ENCODE assay signal across 11 cellular contexts in the genomic region with DNA sequence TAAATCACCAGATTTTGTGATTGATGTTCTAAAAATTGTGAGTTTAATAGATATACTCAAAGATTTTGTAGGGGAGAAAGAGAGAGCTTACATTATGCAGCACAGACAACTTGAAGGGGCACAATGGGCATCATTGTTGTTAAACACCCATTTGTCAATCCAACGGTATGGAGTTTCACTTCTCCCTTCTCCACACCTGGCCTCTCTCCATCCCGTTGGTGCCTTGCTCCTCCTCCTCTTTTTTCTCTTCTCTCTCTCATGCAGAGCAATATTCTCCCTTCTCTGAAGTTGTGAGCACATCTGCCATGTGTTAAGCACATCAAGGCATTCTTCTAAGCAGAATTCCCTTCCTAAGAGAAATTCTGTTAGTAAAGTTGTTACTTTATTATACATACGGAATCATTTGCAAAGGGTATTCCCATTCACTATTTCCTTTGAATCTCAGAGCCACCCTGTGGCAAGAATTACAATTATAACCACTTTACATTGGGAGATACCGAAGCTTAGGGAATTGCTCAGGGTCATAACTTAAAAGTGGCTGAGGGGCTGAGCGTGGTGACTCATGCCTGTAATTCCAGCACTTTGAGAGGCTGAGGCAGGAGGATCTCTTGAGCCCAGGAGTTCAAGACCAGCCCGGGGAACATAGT. TPM values are rescaled to one million over a fixed set of nuclear protein-coding genes. Genes with fewer than 3 reads are reported as not detected.
DNase-seq lines count a peak whose midpoint lies in the region; ATAC-seq, FAIRE-seq and TF ChIP-seq lines count a peak whose summit lies in the region.
"Had no signal": no experiment of that assay in that cellular context is flagged by ENCODE, and none has a peak within 500 bp of the region (broad histone marks: within the 10 kb centered on the region; RNA-seq: fewer than 3 reads in every experiment).

No MANE protein-coding gene starts in this region.

- H3K4me1 Mint-ChIP-seq in GM23338, result peaks cover 27% of the 10 kb centered on the region
- H3K4me1 Mint-ChIP-seq in activated T-helper 2 cell treated with anti-CD3 and anti-CD28 coated beads, Interferon-gamma antibody, Interleukin-2, Interleukin-4, amounts not matched to agents 10 μg/mL and 5 μg/mL and 100 μg/mL, durations not matched to agents 14 hours and 24 hours and 36 hours (ENCODE audit: low read depth), result peaks cover 7% of the 10 kb centered on the region

- no peaks in the 10 kb centered on the region for H3K36me3 ChIP-seq in GM23338 (ENCODE audit: insufficient read depth)
- H3K36me3 ChIP-seq in fibroblast of lung (ENCODE audit: control insufficient read depth, insufficient read depth, low read length), result no peaks in the 10 kb centered on the region
- H3K36me3 ChIP-seq in tibial artery, result no peaks in the 10 kb centered on the region
- no peaks in the 10 kb centered on the region for H3K36me3 ChIP-seq in HAP-1 (replicated peaks)

- H3K4me3 Mint-ChIP-seq in GM23338, result no peak overlapping the region
- H3K4me3 Mint-ChIP-seq in activated T-helper 2 cell treated with anti-CD3 and anti-CD28 coated beads, Interferon-gamma antibody, Interleukin-2, Interleukin-4, amounts not matched to agents 10 μg/mL and 5 μg/mL and 100 μg/mL, durations not matched to agents 14 hours and 24 hours and 36 hours (ENCODE audit: low read depth), result no peak overlapping the region
- H3K4me3 Mint-ChIP-seq: B cell had no signal

- H3K9me3 ChIP-seq in A549 (no peaks in the 10 kb centered on the region), fibroblast of lung (ENCODE audit: control insufficient read depth, insufficient read depth, low read depth, low read length) (no peaks in the 10 kb centered on the region), tibial artery (no peaks in the 10 kb centered on the region), HAP-1 (no peaks in the 10 kb centered on the region)

- 0 out of 2 replicates have a peak, but pooled peaks cover 3% of the 10 kb centered on the region for H3F3A ChIP-seq in GM23338 (replicated peaks; ENCODE audit: low read depth)

- no peak overlapping the region for H3K9ac ChIP-seq in fibroblast of lung (ENCODE audit: insufficient read depth, low read length)

- WGBS in A549 (ENCODE audit: missing lambda C conversion rate), result 55% methylated on average over 6 of the region's 6 CpGs

- H3K9me2 ChIP-seq in GM23338 (ENCODE audit: insufficient read depth), result no peaks in the 10 kb centered on the region

- no peak overlapping the region for H3K4me2 ChIP-seq in A549
- no peak overlapping the region for H3K4me2 ChIP-seq in GM23338
- no peak overlapping the region for H3K4me2 ChIP-seq in fibroblast of lung (ENCODE audit: extremely low read depth, insufficient read depth, low read length)

- H3K27ac ChIP-seq in A549 (no peak overlapping the region), GM23338 (ENCODE audit: low read depth) (no peak overlapping the region), fibroblast of lung (ENCODE audit: insufficient read depth, low read length) (no peak overlapping the region), tibial artery (no peak overlapping the region)

- H3K9me3 Mint-ChIP-seq in GM23338, result no peaks in the 10 kb centered on the region; the same call in 2 of the 3 replicates
- H3K9me3 Mint-ChIP-seq in activated T-helper 2 cell treated with anti-CD3 and anti-CD28 coated beads, Interferon-gamma antibody, Interleukin-2, Interleukin-4, amounts not matched to agents 10 μg/mL and 5 μg/mL and 100 μg/mL, durations not matched to agents 14 hours and 24 hours and 36 hours, result no peaks in the 10 kb centered on the region

- peak in 1 of 2 experiments; percentile 35; a peak in 2 of 5 replicates for TF ChIP-seq RAD21 in A549 (conservative IDR thresholded peaks at IDR 0.05 in 1 of 2, IDR thresholded peaks at IDR 0.05 in 1 of 2)

- in situ Hi-C loops in HAP-1 (cut with MboI; ENCODE audit: low sequenced_read_pairs), result no loop called here

- no peak for TF ChIP-seq POLR2A in A549 (IDR thresholded peaks at IDR 0.05; ENCODE audit: low read length)

- H3K4me1 ChIP-seq in A549 (peaks cover 6% of the 10 kb centered on the region; the same call in 2 of the 3 replicates), GM23338 (ENCODE audit: insufficient read depth) (peaks cover 26% of the 10 kb centered on the region), fibroblast of lung (ENCODE audit: control insufficient read depth, extremely low read depth, insufficient read depth, low read length) (peaks cover 10% of the 10 kb centered on the region), tibial artery (no peaks in the 10 kb centered on the region), HAP-1 (no peaks in the 10 kb centered on the region)

- no peak; the same call in 2 of the 3 replicates for TF ChIP-seq CTCF in A549 (IDR thresholded peaks at IDR 0.05)
- TF ChIP-seq CTCF in GM23338 (conservative IDR thresholded peaks at IDR 0.05; ENCODE audit: low read depth in 2 of 2), result 0 out of 4 replicates have a peak, but pooled peaks of 1 of the 2 experiments have one; percentile 27
- no peak for TF ChIP-seq CTCF in fibroblast of lung (conservative IDR thresholded peaks at IDR 0.05 in 1 of 2, IDR thresholded peaks at IDR 0.05 in 1 of 2; ENCODE audit: low read depth in 1 of 2, low read length in 2 of 2)
- TF ChIP-seq CTCF in tibial artery (IDR thresholded peaks at IDR 0.05), result no peak

- ATAC-seq in A549 (peak; percentile 49 to 67; a peak in 3 of 6 replicates), GM23338 (peak; percentile 39)

- FAIRE-seq in A549 (lab: Jason Lieb, UNC) (no peak), RCC 7860 (lab: Jason Lieb, UNC) (no peak)
- FAIRE-seq: endothelial cell of umbilical vein had no signal

- POLR2A ChIA-PET in A549 (lab: Yijun Ruan, JAX), result no interaction called here

- H3K79me2 ChIP-seq in GM23338 (replicated peaks; ENCODE audit: insufficient read depth) (no peaks in the 10 kb centered on the region), fibroblast of lung (ENCODE audit: control insufficient read depth, insufficient read depth, low read length) (no peaks in the 10 kb centered on the region)

- H2AFZ ChIP-seq in GM23338 (no peak overlapping the region), fibroblast of lung (ENCODE audit: low read length) (no peak overlapping the region)

- peaks cover 11% of the 10 kb centered on the region for H3K27me3 Mint-ChIP-seq in GM23338 (ENCODE audit: insufficient read depth, low read depth, poor library complexity)
- peaks cover 6% of the 10 kb centered on the region for H3K27me3 Mint-ChIP-seq in activated T-helper 2 cell treated with anti-CD3 and anti-CD28 coated beads, Interferon-gamma antibody, Interleukin-2, Interleukin-4, amounts not matched to agents 10 μg/mL and 5 μg/mL and 100 μg/mL, durations not matched to agents 14 hours and 24 hours and 36 hours (ENCODE audit: low read depth)

- H4K20me1 ChIP-seq in GM23338 (replicated peaks; ENCODE audit: insufficient read depth) (no peaks in the 10 kb centered on the region), fibroblast of lung (ENCODE audit: control insufficient read depth, extremely low read depth, insufficient read depth, low read length) (no peaks in the 10 kb centered on the region)

- TF ChIP-seq EP300 in A549 (IDR thresholded peaks at IDR 0.05), result no peak

- H3K27me3 ChIP-seq in GM23338 (ENCODE audit: insufficient read depth), result no peaks in the 10 kb centered on the region
- H3K27me3 ChIP-seq in fibroblast of lung (ENCODE audit: control insufficient read depth, insufficient read depth, low read length), result no peaks in the 10 kb centered on the region
- H3K27me3 ChIP-seq in tibial artery, result peaks cover 0 to 63% of the 10 kb centered on the region in 2 donors
- H3K27me3 ChIP-seq in HAP-1 (ENCODE audit: low read depth), result peaks cover 12% of the 10 kb centered on the region; the same call in 1 of the 2 replicates

- no peak overlapping the region for H3K27ac Mint-ChIP-seq in GM23338
- no peak overlapping the region for H3K27ac Mint-ChIP-seq in activated T-helper 2 cell treated with anti-CD3 and anti-CD28 coated beads, Interferon-gamma antibody, Interleukin-2, Interleukin-4, amounts not matched to agents 10 μg/mL and 5 μg/mL and 100 μg/mL, durations not matched to agents 14 hours and 24 hours and 36 hours
- H3K27ac Mint-ChIP-seq: B cell had no signal

- H3K4me3 ChIP-seq in A549 (no peak overlapping the region), GM23338 (no peak overlapping the region), fibroblast of lung (replicated peaks in 1 of 4; ENCODE audit: control extremely low read depth in 1 of 4, insufficient read depth in 1 of 4, low read depth in 3 of 4, low read length in 4 of 4) (no peak overlapping the region), tibial artery (no peak overlapping the region), HAP-1 (no peak overlapping the region)

- peak in 1 of 2 experiments; percentile 28 for DNase-seq in A549 (ENCODE audit: low read depth in 1 of 2, low spot score in 1 of 2)
- peak; percentile 55 for DNase-seq in GM23338 (ENCODE audit: low spot score)
- peak; percentile 22 for DNase-seq in RCC 7860 (ENCODE audit: low spot score)
- DNase-seq in fibroblast of lung (ENCODE audit: low read depth in 2 of 2), result peak; percentile 67 to 68
- no peak for DNase-seq in GM19238 (ENCODE audit: insufficient read length, low spot score)
- no peak for DNase-seq in tibial artery
- DNase-seq in activated T-helper 2 cell treated with anti-CD3 and anti-CD28 coated beads, Interferon-gamma antibody, Interleukin-2, Interleukin-4, amounts not matched to agents 10 μg/mL and 5 μg/mL and 100 μg/mL, durations not matched to agents 14 hours and 24 hours and 36 hours (ENCODE audit: low spot score), result no peak
- no peak for DNase-seq in HAP-1 (ENCODE audit: low spot score in 2 of 2)
- DNase-seq: NCI-H1694 had no signal

- H3K36me3 Mint-ChIP-seq in GM23338 (ENCODE audit: low read depth), result no peaks in the 10 kb centered on the region
- H3K36me3 Mint-ChIP-seq in activated T-helper 2 cell treated with anti-CD3 and anti-CD28 coated beads, Interferon-gamma antibody, Interleukin-2, Interleukin-4, amounts not matched to agents 10 μg/mL and 5 μg/mL and 100 μg/mL, durations not matched to agents 14 hours and 24 hours and 36 hours (ENCODE audit: low read depth), result no peaks in the 10 kb centered on the region

- CTCF ChIA-PET in A549 (lab: Yijun Ruan, JAX), result interaction anchor here (0.7 to 10.0 kb wide), 10 partner anchors 8 to 254 kb away, joined by 3 to 85 read pairs (median 3); partner anchors contain the start of gene HOXB5

- intact Hi-C loops in tibial artery (cut with DNase I; ENCODE audit: low total_unique reads), result no loop called here
- intact Hi-C loops in activated T-helper 2 cell treated with anti-CD3 and anti-CD28 coated beads, Interferon-gamma antibody, Interleukin-2, Interleukin-4, amounts not matched to agents 10 μg/mL and 5 μg/mL and 100 μg/mL, durations not matched to agents 14 hours and 24 hours and 36 hours (cut with micrococcal nuclease), result no loop called here

RNA-seq across cellular contexts. Expression of gene SKAP1, which starts 40.5 kb away (rescaled TPM):
- polyA plus RNA-seq in A549 (2011; rRNA removed), result 0.77 and 0.78 TPM in 2 replicates
- polyA plus RNA-seq in A549 (2012; cell fraction: cytosol; rRNA removed), result 0.10 and 0.17 TPM in 2 replicates
- polyA plus RNA-seq in A549 (2012; cell fraction: nucleus; rRNA removed), result not detected in 2 replicates
- polyA plus RNA-seq in A549 (2017; fragmentation: RNase III; extraction: RNeasy Plus Mini Kit Qiagen cat#74134 plus additional on column Dnase treatment), result 0.08 to 0.16 TPM (median 0.14 TPM) in 3 replicates
- polyA minus RNA-seq in A549 (2011; rRNA and poly(A)+ RNA removed), result not detected in 2 replicates
- total RNA-seq in GM23338 (2014; rRNA removed; shearing (Covaris generic)), result not detected in 2 replicates
- 0.27 and 0.59 TPM in 2 replicates for polyA plus RNA-seq in GM23338 (2016; fragmentation: Nextera tagmentation; extraction: Ambion mirVana)
- total RNA-seq in fibroblast of lung, result not detected in 2 replicates
- not detected in 2 replicates for polyA plus RNA-seq in fibroblast of lung
- not detected in 2 replicates for polyA plus RNA-seq in fibroblast of lung (2012)
- not detected in 2 replicates for polyA minus RNA-seq in fibroblast of lung (ENCODE audit: low replicate concordance)
- total RNA-seq in activated T-helper 2 cell treated with anti-CD3 and anti-CD28 coated beads, Interferon-gamma antibody, Interleukin-2, Interleukin-4, amounts not matched to agents 10 μg/mL and 5 μg/mL and 100 μg/mL, durations not matched to agents 14 hours and 24 hours and 36 hours, result 60.5 and 67.9 TPM in 2 replicates
- polyA plus RNA-seq: endothelial cell of umbilical vein had no signal

Comparison
In these comparisons a context has a peak if more than half of its experiments do, and no peak if none do; other contexts are left out.
1. DNase-seq: peak in GM23338 (single experiment), RCC 7860 (single experiment) and fibroblast of lung (2 of 2); none in GM19238 (single experiment), tibial artery (0 of 2), activated T-helper 2 cell treated with anti-CD3 and anti-CD28 coated beads, Interferon-gamma antibody, Interleukin-2, Interleukin-4, amounts not matched to agents 10 μg/mL and 5 μg/mL and 100 μg/mL, durations not matched to agents 14 hours and 24 hours and 36 hours (single experiment) and HAP-1 (0 of 2).
2. RNA of gene SKAP1, which starts 40.5 kb away (total RNA-seq): 60.5 to 67.9 TPM in activated T-helper 2 cell treated with anti-CD3 and anti-CD28 coated beads, Interferon-gamma antibody, Interleukin-2, Interleukin-4, amounts not matched to agents 10 μg/mL and 5 μg/mL and 100 μg/mL, durations not matched to agents 14 hours and 24 hours and 36 hours; not detected in GM23338 and not detected in fibroblast of lung; every median in the first group is over 10 times any median in the second.